ENCODE assay signal across 14 cellular contexts in genomic region chr3:143209715-143210059, GRCh38.
DNase-seq lines count a peak whose midpoint lies in the region; ATAC-seq and TF ChIP-seq lines count a peak whose summit lies in the region.
"Had no signal": no experiment of that assay in that cellular context is flagged by ENCODE, and none has a peak within 500 bp of the region (broad histone marks: within the 10 kb centered on the region; RNA-seq: fewer than 3 reads in every experiment).

No MANE protein-coding gene starts in this region.

- no peak overlapping the region for H3K4ac ChIP-seq in neuronal stem cell (ENCODE audit: low read length)

- H3K4me1 Mint-ChIP-seq in chondrocyte (ENCODE audit: low read depth): peaks cover 7% of the 10 kb centered on the region

- no peak overlapping the region for H4K91ac ChIP-seq in neuronal stem cell (ENCODE audit: low read depth, low read length, poor library complexity)

- peak; percentile 3; the same call in 2 of the 3 replicates for ATAC-seq in DND-41 (ENCODE audit: insufficient read depth, low read depth)
- ATAC-seq: A549, HepG2, Right ventricle myocardium inferior had no signal

- H2AK5ac ChIP-seq in neuronal stem cell (ENCODE audit: low read depth, low read length): no peak overlapping the region

- no peak overlapping the region for H3K23ac ChIP-seq in neuronal stem cell (ENCODE audit: low read depth, low read length, poor library complexity)

- no peaks in the 10 kb centered on the region for H3K27me3 ChIP-seq in DND-41 (ENCODE audit: insufficient read depth, low read length, poor library complexity)
- no peaks in the 10 kb centered on the region for H3K27me3 ChIP-seq in neuronal stem cell (ENCODE audit: control insufficient read depth in 3 of 3, insufficient read depth in 3 of 3, low read depth in 1 of 3, low read length in 3 of 3)

- H3K9ac ChIP-seq in DND-41 (ENCODE audit: low read depth, low read length) (peak overlapping the region; percentile 44), neuronal stem cell (ENCODE audit: low read depth, low read length, poor library complexity) (no peak overlapping the region)

- WGBS in neuronal stem cell (ENCODE audit: extremely low coverage in 2 of 2, insufficient read length in 2 of 2, insufficient replicate concordance in 1 of 2), 2 donors: no CpG with 5 or more reads among the region's 4 CpGs

- no peak overlapping the region for H3K14ac ChIP-seq in neuronal stem cell (ENCODE audit: low read length)

- H4K20me1 ChIP-seq in DND-41 (ENCODE audit: insufficient read depth, low read length): no peaks in the 10 kb centered on the region

- H3K79me1 ChIP-seq in neuronal stem cell (ENCODE audit: low read depth, low read length): no peaks in the 10 kb centered on the region

- DNase-seq in DND-41: no peak
- DNase-seq in astrocyte of the hippocampus (ENCODE audit: low read depth, low spot score): peak; percentile 5
- no peak for DNase-seq in neuronal stem cell (ENCODE audit: low spot score)
- no peak for DNase-seq in NCI-H128 (lab: John Stamatoyannopoulos, UW; ENCODE audit: unreplicated experiment)
- no peak for DNase-seq in chondrocyte (ENCODE audit: low spot score)
- DNase-seq in activated CD4-positive, alpha-beta T cell treated with anti-CD3 and anti-CD28 coated beads for 1 hour: no peak
- DNase-seq: CD4-positive, alpha-beta memory T cell; NCI-H146; NCI-H69 had no signal

- H2BK12ac ChIP-seq in neuronal stem cell (ENCODE audit: low read length): no peak overlapping the region

- H3K9me3 Mint-ChIP-seq in chondrocyte (ENCODE audit: low read depth): no peaks in the 10 kb centered on the region

- no peak overlapping the region for H2BK120ac ChIP-seq in neuronal stem cell (ENCODE audit: low read depth, low read length)

- no peak overlapping the region for H3K18ac ChIP-seq in neuronal stem cell (ENCODE audit: low read length)

- no peak overlapping the region for H2BK15ac ChIP-seq in neuronal stem cell (ENCODE audit: low read length)

- H3K4me3 Mint-ChIP-seq in chondrocyte (ENCODE audit: unreplicated experiment): no peak overlapping the region
- H3K4me3 Mint-ChIP-seq: CD4-positive, alpha-beta memory T cell had no signal

- H3K9me3 ChIP-seq in DND-41 (ENCODE audit: insufficient read depth, low read length, severe bottlenecking) (peaks cover 3% of the 10 kb centered on the region), KOPT-K1 (ENCODE audit: insufficient read depth, low read length, poor library complexity, severe bottlenecking) (peaks cover 13% of the 10 kb centered on the region), neuronal stem cell (replicated peaks in 1 of 2; ENCODE audit: control insufficient read depth in 2 of 2, insufficient read depth in 1 of 2, low read depth in 1 of 2, low read length in 2 of 2) (peaks cover 0 to 7% of the 10 kb centered on the region in 2 donors)
- H3K9me3 ChIP-seq: A549, HAP-1 had no signal

- no peak overlapping the region for H4K8ac ChIP-seq in neuronal stem cell (ENCODE audit: low read depth, low read length)

- H2BK5ac ChIP-seq in neuronal stem cell (ENCODE audit: low read length): no peak overlapping the region

- H3K4me3 ChIP-seq in DND-41 (ENCODE audit: low read depth in 1 of 2, low read length in 2 of 2): peak overlapping the region in 1 of 2 experiments; percentile 13; a peak in 1 of 4 replicates
- H3K4me3 ChIP-seq in neuronal stem cell (ENCODE audit: low read length in 2 of 2): no peak overlapping the region
- H3K4me3 ChIP-seq: A549, HAP-1 had no signal

- TF ChIP-seq CTCF in DND-41 (IDR thresholded peaks at IDR 0.05; ENCODE audit: borderline replicate concordance, extremely low read depth, low read length, poor library complexity, severe bottlenecking) (no peak), chondrocyte (IDR thresholded peaks at IDR 0.05) (no peak)

- H3K79me2 ChIP-seq in DND-41 (ENCODE audit: insufficient read depth, low read length): peaks cover 6% of the 10 kb centered on the region; the same call in 1 of the 2 replicates

- no peak overlapping the region for H3K27ac Mint-ChIP-seq in chondrocyte (ENCODE audit: unreplicated experiment)

- H2AFZ ChIP-seq in DND-41 (ENCODE audit: low read depth, low read length): peak overlapping the region; percentile 15; the same call in 1 of the 2 replicates
- peak overlapping the region; percentile 39 for H2AFZ ChIP-seq in neuronal stem cell (ENCODE audit: low read length)

- H3K4me2 ChIP-seq in DND-41 (ENCODE audit: insufficient read depth, low read length): peak overlapping the region; percentile 48
- H3K4me2 ChIP-seq in neuronal stem cell (ENCODE audit: insufficient read depth, low read length, poor library complexity, severe bottlenecking): no peak overlapping the region
- H3K4me2 ChIP-seq: A549 had no signal

- H3K36me3 ChIP-seq in DND-41 (ENCODE audit: insufficient read depth, low read length): no peaks in the 10 kb centered on the region
- no peaks in the 10 kb centered on the region for H3K36me3 ChIP-seq in KOPT-K1 (ENCODE audit: insufficient read depth, low read length)
- no peaks in the 10 kb centered on the region for H3K36me3 ChIP-seq in neuronal stem cell (replicated peaks in 1 of 2; ENCODE audit: control insufficient read depth in 2 of 2, insufficient read depth in 2 of 2, low read length in 2 of 2)
- H3K36me3 ChIP-seq: HAP-1 had no signal

- H3K27me3 Mint-ChIP-seq in chondrocyte (ENCODE audit: low read depth): no peaks in the 10 kb centered on the region

- no peaks in the 10 kb centered on the region for H3K36me3 Mint-ChIP-seq in chondrocyte (ENCODE audit: low read depth)
- H3K36me3 Mint-ChIP-seq: CD4-positive, alpha-beta memory T cell had no signal

- peaks cover 54% of the 10 kb centered on the region for H3K4me1 ChIP-seq in DND-41 (ENCODE audit: insufficient read depth, low read length)
- peaks cover 9 to 18% of the 10 kb centered on the region in 2 donors for H3K4me1 ChIP-seq in neuronal stem cell (ENCODE audit: control insufficient read depth in 2 of 2, insufficient read depth in 1 of 2, low read depth in 1 of 2, low read length in 2 of 2)
- H3K4me1 ChIP-seq: A549, HAP-1 had no signal

- H3K27ac ChIP-seq in DND-41 (ENCODE audit: low read length) (peak overlapping the region; percentile 91), KOPT-K1 (ENCODE audit: low read depth, low read length, poor library complexity, severe bottlenecking) (peak overlapping the region; percentile 94), neuronal stem cell (replicated peaks; ENCODE audit: low read length) (no peak overlapping the region)
- H3K27ac ChIP-seq: A549 had no signal
